Comparison of ENCODE assay signal across 3 cellular contexts in the genomic region with DNA sequence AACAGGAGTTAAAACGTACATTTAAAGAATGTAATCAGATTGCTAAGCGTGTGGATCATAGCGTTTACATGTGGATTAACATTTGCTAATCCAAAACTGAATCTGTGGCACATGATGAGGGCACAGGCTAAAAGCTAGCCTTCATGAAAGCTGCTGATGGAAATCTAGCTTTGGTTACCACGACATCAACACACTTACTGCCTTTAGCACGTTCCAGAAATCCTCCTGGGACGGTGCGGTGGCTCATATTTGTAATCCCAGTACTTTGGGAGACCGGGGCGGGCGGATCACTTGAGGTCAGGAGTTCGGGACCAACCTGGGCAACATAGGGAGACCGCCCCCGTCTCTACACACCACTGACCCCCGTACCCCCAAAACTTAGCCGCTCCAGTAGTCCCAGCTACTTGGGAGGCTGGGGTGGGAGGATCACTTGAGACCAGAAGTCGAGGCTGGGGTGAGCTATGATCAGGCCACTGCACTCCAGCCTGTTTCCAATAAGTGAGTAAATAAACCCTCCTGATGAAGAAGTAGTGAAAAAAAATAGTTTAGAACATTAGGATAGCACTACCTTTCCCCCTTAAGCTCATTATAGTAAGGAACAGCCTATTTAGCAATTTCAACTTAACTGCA.
A peak's percentile ranks its signal among the peaks of the same experiment; 100 is the strongest.
TF ChIP-seq lines count a peak whose summit lies in the region.

No MANE protein-coding gene starts in this region.

TF ChIP-seq in A549, 52 proteins besides CTCF, POLR2A, EP300 and RAD21:
- TF ChIP-seq HDAC2 (IDR thresholded peaks at IDR 0.05): no peak
- TF ChIP-seq GATA3 (IDR thresholded peaks at IDR 0.05; ENCODE audit: borderline replicate concordance): no peak
- no peak for TF ChIP-seq SMC3 (IDR thresholded peaks at IDR 0.05)
- TF ChIP-seq, protein P1, sequence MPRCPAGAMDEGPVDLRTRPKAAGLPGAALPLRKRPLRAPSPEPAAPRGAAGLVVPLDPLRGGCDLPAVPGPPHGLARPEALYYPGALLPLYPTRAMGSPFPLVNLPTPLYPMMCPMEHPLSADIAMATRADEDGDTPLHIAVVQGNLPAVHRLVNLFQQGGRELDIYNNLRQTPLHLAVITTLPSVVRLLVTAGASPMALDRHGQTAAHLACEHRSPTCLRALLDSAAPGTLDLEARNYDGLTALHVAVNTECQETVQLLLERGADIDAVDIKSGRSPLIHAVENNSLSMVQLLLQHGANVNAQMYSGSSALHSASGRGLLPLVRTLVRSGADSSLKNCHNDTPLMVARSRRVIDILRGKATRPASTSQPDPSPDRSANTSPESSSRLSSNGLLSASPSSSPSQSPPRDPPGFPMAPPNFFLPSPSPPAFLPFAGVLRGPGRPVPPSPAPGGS (IDR thresholded peaks at IDR 0.05): no peak
- TF ChIP-seq, protein P2, sequence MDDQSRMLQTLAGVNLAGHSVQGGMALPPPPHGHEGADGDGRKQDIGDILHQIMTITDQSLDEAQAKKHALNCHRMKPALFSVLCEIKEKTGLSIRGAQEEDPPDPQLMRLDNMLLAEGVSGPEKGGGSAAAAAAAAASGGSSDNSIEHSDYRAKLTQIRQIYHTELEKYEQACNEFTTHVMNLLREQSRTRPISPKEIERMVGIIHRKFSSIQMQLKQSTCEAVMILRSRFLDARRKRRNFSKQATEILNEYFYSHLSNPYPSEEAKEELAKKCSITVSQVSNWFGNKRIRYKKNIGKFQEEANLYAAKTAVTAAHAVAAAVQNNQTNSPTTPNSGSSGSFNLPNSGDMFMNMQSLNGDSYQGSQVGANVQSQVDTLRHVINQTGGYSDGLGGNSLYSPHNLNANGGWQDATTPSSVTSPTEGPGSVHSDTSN (IDR thresholded peaks at IDR 0.05): no peak
- TF ChIP-seq FOSB (CRISPR knock-in tag; IDR thresholded peaks at IDR 0.05): no peak
- no peak for TF ChIP-seq ZSCAN20 (CRISPR knock-in tag; IDR thresholded peaks at IDR 0.05)
- no peak for TF ChIP-seq TFCP2L1 (CRISPR knock-in tag; IDR thresholded peaks at IDR 0.05)
- no peak for TF ChIP-seq ZFP36 (IDR thresholded peaks at IDR 0.05; ENCODE audit: borderline replicate concordance, partially characterized antibody)
- no peak for TF ChIP-seq TP53 (CRISPR knock-in tag; IDR thresholded peaks at IDR 0.05)
- TF ChIP-seq, protein P3, sequence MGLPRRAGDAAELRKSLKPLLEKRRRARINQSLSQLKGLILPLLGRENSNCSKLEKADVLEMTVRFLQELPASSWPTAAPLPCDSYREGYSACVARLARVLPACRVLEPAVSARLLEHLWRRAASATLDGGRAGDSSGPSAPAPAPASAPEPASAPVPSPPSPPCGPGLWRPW (IDR thresholded peaks at IDR 0.05): no peak
- TF ChIP-seq ESRRA (IDR thresholded peaks at IDR 0.05; ENCODE audit: borderline replicate concordance, low read length): no peak
- TF ChIP-seq ZC3H11A (IDR thresholded peaks at IDR 0.05): no peak
- no peak for TF ChIP-seq RCOR1 (IDR thresholded peaks at IDR 0.05; ENCODE audit: low read depth, low read length)
- TF ChIP-seq CBX8 (IDR thresholded peaks at IDR 0.05): no peak
- no peak for TF ChIP-seq CHD2 (IDR thresholded peaks at IDR 0.05; ENCODE audit: low read length, partially characterized antibody)

TF ChIP-seq in GM23338, 12 proteins besides CTCF, POLR2A, EP300 and RAD21 (continues in another document):
- TF ChIP-seq EZH2phosphoT487 (IDR thresholded peaks at IDR 0.05; ENCODE audit: unreplicated experiment) (no peak), POLR2AphosphoS5 (IDR thresholded peaks at IDR 0.05; ENCODE audit: low read depth) (no peak), ZNF114 (CRISPR knock-in tag; IDR thresholded peaks at IDR 0.05) (no peak), ZNF331 (CRISPR knock-in tag; IDR thresholded peaks at IDR 0.05; ENCODE audit: low read depth) (no peak), JUNB (IDR thresholded peaks at IDR 0.05; ENCODE audit: unreplicated experiment) (no peak)
- TF ChIP-seq, protein P4, sequence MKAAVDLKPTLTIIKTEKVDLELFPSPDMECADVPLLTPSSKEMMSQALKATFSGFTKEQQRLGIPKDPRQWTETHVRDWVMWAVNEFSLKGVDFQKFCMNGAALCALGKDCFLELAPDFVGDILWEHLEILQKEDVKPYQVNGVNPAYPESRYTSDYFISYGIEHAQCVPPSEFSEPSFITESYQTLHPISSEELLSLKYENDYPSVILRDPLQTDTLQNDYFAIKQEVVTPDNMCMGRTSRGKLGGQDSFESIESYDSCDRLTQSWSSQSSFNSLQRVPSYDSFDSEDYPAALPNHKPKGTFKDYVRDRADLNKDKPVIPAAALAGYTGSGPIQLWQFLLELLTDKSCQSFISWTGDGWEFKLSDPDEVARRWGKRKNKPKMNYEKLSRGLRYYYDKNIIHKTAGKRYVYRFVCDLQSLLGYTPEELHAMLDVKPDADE (IDR thresholded peaks at IDR 0.05): no peak
- TF ChIP-seq, protein P5, sequence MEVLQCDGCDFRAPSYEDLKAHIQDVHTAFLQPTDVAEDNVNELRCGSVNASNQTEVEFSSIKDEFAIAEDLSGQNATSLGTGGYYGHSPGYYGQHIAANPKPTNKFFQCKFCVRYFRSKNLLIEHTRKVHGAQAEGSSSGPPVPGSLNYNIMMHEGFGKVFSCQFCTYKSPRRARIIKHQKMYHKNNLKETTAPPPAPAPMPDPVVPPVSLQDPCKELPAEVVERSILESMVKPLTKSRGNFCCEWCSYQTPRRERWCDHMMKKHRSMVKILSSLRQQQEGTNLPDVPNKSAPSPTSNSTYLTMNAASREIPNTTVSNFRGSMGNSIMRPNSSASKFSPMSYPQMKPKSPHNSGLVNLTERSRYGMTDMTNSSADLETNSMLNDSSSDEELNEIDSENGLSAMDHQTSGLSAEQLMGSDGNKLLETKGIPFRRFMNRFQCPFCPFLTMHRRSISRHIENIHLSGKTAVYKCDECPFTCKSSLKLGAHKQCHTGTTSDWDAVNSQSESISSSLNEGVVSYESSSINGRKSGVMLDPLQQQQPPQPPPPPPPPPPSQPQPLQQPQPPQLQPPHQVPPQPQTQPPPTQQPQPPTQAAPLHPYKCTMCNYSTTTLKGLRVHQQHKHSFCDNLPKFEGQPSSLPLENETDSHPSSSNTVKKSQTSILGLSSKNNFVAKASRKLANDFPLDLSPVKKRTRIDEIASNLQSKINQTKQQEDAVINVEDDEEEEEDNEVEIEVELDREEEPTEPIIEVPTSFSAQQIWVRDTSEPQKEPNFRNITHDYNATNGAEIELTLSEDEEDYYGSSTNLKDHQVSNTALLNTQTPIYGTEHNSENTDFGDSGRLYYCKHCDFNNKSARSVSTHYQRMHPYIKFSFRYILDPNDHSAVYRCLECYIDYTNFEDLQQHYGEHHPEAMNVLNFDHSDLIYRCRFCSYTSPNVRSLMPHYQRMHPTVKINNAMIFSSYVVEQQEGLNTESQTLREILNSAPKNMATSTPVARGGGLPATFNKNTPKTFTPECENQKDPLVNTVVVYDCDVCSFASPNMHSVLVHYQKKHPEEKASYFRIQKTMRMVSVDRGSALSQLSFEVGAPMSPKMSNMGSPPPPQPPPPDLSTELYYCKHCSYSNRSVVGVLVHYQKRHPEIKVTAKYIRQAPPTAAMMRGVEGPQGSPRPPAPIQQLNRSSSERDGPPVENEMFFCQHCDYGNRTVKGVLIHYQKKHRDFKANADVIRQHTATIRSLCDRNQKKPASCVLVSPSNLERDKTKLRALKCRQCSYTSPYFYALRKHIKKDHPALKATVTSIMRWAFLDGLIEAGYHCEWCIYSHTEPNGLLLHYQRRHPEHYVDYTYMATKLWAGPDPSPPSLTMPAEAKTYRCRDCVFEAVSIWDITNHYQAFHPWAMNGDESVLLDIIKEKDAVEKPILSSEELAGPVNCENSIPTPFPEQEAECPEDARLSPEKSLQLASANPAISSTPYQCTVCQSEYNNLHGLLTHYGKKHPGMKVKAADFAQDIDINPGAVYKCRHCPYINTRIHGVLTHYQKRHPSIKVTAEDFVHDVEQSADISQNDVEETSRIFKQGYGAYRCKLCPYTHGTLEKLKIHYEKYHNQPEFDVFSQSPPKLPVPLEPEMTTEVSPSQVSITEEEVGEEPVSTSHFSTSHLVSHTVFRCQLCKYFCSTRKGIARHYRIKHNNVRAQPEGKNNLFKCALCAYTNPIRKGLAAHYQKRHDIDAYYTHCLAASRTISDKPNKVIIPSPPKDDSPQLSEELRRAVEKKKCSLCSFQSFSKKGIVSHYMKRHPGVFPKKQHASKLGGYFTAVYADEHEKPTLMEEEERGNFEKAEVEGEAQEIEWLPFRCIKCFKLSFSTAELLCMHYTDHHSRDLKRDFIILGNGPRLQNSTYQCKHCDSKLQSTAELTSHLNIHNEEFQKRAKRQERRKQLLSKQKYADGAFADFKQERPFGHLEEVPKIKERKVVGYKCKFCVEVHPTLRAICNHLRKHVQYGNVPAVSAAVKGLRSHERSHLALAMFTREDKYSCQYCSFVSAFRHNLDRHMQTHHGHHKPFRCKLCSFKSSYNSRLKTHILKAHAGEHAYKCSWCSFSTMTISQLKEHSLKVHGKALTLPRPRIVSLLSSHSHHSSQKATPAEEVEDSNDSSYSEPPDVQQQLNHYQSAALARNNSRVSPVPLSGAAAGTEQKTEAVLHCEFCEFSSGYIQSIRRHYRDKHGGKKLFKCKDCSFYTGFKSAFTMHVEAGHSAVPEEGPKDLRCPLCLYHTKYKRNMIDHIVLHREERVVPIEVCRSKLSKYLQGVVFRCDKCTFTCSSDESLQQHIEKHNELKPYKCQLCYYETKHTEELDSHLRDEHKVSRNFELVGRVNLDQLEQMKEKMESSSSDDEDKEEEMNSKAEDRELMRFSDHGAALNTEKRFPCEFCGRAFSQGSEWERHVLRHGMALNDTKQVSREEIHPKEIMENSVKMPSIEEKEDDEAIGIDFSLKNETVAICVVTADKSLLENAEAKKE (CRISPR knock-in tag; IDR thresholded peaks at IDR 0.05): no peak

TF ChIP-seq in GM12878, 131 proteins besides CTCF, POLR2A, EP300 and RAD21:
- TF ChIP-seq, protein P6, sequence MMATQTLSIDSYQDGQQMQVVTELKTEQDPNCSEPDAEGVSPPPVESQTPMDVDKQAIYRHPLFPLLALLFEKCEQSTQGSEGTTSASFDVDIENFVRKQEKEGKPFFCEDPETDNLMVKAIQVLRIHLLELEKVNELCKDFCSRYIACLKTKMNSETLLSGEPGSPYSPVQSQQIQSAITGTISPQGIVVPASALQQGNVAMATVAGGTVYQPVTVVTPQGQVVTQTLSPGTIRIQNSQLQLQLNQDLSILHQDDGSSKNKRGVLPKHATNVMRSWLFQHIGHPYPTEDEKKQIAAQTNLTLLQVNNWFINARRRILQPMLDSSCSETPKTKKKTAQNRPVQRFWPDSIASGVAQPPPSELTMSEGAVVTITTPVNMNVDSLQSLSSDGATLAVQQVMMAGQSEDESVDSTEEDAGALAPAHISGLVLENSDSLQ (IDR thresholded peaks at IDR 0.05): no peak
- 0 out of 2 replicates have a peak, but pooled peaks have one; percentile 31 for TF ChIP-seq EZH2 (IDR thresholded peaks at IDR 0.05; ENCODE audit: borderline replicate concordance, control insufficient read depth, low read depth, low read length)
- TF ChIP-seq, protein P7, sequence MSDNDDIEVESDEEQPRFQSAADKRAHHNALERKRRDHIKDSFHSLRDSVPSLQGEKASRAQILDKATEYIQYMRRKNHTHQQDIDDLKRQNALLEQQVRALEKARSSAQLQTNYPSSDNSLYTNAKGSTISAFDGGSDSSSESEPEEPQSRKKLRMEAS (IDR thresholded peaks at IDR 0.05; ENCODE audit: low read depth, low read length): no peak
- TF ChIP-seq, protein P8, sequence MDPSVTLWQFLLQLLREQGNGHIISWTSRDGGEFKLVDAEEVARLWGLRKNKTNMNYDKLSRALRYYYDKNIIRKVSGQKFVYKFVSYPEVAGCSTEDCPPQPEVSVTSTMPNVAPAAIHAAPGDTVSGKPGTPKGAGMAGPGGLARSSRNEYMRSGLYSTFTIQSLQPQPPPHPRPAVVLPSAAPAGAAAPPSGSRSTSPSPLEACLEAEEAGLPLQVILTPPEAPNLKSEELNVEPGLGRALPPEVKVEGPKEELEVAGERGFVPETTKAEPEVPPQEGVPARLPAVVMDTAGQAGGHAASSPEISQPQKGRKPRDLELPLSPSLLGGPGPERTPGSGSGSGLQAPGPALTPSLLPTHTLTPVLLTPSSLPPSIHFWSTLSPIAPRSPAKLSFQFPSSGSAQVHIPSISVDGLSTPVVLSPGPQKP (IDR thresholded peaks at IDR 0.05; ENCODE audit: low read depth, low read length): no peak
